In the genomic region with DNA sequence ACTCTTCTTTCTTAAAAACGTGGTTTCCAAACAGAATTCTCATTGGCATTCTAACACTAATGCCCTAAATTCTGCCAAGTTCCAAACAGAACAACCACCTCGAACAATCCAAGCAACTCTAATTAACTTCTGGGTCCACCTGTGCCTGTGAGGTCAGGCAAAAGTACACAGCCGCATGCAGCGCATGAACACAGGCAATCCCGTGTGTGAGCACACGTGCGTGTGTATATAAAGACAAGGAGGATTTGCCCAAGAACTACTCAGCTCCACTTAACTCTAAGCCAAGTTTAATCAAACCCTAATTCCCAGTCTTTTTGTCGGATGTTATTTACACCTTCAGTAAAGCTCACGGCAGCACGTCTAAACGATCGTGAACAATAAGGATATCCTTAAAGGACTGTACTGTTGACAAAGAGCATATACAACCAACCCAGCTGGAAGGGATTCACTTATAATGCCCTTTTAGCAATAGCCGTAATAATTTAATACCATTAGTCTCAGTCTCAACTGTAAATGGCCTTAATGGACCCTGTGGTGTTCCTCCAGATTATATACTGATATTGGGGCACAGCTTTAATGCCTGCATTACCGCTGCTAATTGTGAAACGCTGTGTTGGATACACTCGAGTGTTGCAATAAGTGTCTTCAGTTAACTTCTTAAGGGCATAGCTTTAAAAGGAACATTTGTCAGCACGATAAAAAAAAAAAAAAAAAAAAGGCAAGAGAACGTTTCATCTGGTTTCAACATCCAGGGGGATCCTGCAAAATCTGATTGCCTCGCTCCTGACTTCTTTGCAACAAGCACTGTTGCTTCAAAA, we compare ENCODE assay signal across 9 cellular contexts.
A peak's percentile ranks its signal among the peaks of the same experiment; 100 is the strongest.
DNase-seq lines count a peak whose midpoint lies in the region; ATAC-seq and TF ChIP-seq lines count a peak whose summit lies in the region.
"Had no signal": no experiment of that assay in that cellular context is flagged by ENCODE, and none has a peak within 500 bp of the region (broad histone marks: within the 10 kb centered on the region; RNA-seq: fewer than 3 reads in every experiment).

No MANE protein-coding gene starts in this region.

- H3K27ac ChIP-seq in ascending aorta, result peak overlapping the region; percentile 8 to 41
- peak overlapping the region; percentile 12 for H3K27ac ChIP-seq in right cardiac atrium (ENCODE audit: low read length)
- H3K27ac ChIP-seq in suprapubic skin, result peak overlapping the region; percentile 61

- H3K4me3 ChIP-seq in ascending aorta, result peak overlapping the region in 1 of 2 donors; percentile 22
- no peak overlapping the region for H3K4me3 ChIP-seq in right cardiac atrium (ENCODE audit: low read length)
- H3K4me3 ChIP-seq in suprapubic skin, result no peak overlapping the region

- TF ChIP-seq EP300 in suprapubic skin (IDR thresholded peaks at IDR 0.05), result no peak

- DNase-seq in MV-4-11 (lab: John Stamatoyannopoulos, UW), result peak; percentile 80
- DNase-seq in ascending aorta (ENCODE audit: low spot score in 2 of 2), result no peak
- DNase-seq in right cardiac atrium, result no peak
- DNase-seq in suprapubic skin (ENCODE audit: low spot score in 2 of 2), result no peak
- DNase-seq in GM19240 (ENCODE audit: insufficient read length, low spot score), result no peak
- DNase-seq in NCI-H2196 treated with DMSO at 0.1 percent for 48 hours (lab: John Stamatoyannopoulos, UW; ENCODE audit: unreplicated experiment), result no peak
- DNase-seq: activated CD4-positive, CD25-positive, alpha-beta regulatory T cell treated with anti-CD3 and anti-CD28 coated beads, Interleukin-2, amount 50 U/mL, for 72 hours; activated naive CD8-positive, alpha-beta T cell treated with anti-CD3 and anti-CD28 coated beads, Interleukin-2, amount 10 ng/mL, durations not matched to agents 7 days and 5 days had no signal

- no peaks in the 10 kb centered on the region for H3K36me3 ChIP-seq in ascending aorta
- no peaks in the 10 kb centered on the region for H3K36me3 ChIP-seq in suprapubic skin

- H3K27me3 ChIP-seq in ascending aorta (no peaks in the 10 kb centered on the region), right cardiac atrium (ENCODE audit: control insufficient read depth, insufficient read depth) (no peaks in the 10 kb centered on the region), suprapubic skin (no peaks in the 10 kb centered on the region)

- no peak for TF ChIP-seq POLR2A in suprapubic skin (IDR thresholded peaks at IDR 0.05)

- intact Hi-C loops in ascending aorta (cut with DNase I), result loop anchor here (1.0 kb wide), 1 partner anchor 35 kb away; no protein-coding TSS in a partner anchor
- intact Hi-C loops in right cardiac atrium (cut with DNase I), result no loop called here

- H3K9me3 ChIP-seq in ascending aorta, result no peaks in the 10 kb centered on the region
- H3K9me3 ChIP-seq in right cardiac atrium (ENCODE audit: control insufficient read depth, low read length), result no peaks in the 10 kb centered on the region
- H3K9me3 ChIP-seq in suprapubic skin, result no peaks in the 10 kb centered on the region

- H3K4me1 ChIP-seq in ascending aorta (peaks cover 0 to 13% of the 10 kb centered on the region in 2 donors), right cardiac atrium (ENCODE audit: control insufficient read depth, insufficient read depth, low read length) (peaks cover 2% of the 10 kb centered on the region), suprapubic skin (peaks cover 16% of the 10 kb centered on the region)

- ATAC-seq in right cardiac atrium, result peak; percentile 29 to 55
- no peak for ATAC-seq in GM19463 (IDR thresholded peaks at IDR 0.05; ENCODE audit: unreplicated experiment)

- 50% methylated on average over 19 of the region's 19 CpGs for WGBS in right cardiac atrium
- WGBS in suprapubic skin, result 53% methylated on average over 19 of the region's 19 CpGs

- TF ChIP-seq CTCF in ascending aorta (IDR thresholded peaks at IDR 0.05) (no peak), suprapubic skin (IDR thresholded peaks at IDR 0.05) (no peak)
